In the genomic region with DNA sequence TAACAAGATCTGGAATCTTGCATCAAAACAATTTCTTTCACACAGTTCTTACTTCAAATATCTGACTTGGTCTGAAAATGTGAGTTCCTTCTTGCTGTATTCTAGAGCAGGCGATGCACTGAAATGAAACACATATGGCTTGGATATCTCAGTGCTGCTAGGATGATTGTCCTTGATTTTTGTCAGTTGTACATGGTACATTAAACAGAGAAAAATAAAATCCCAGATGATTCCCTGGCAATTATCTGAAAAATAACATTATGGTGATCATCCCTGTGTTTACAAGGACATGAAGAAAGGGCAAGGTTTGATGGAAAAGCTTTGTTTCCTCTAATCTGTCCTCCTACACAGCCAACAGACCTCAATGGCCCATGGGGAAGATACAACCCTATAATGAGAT, we compare ENCODE assay signal across 22 cellular contexts. TPM values are rescaled to one million over a fixed set of nuclear protein-coding genes. Genes with fewer than 3 reads are reported as not detected.
"Had no signal": no experiment of that assay in that cellular context is flagged by ENCODE, and none has a peak within 500 bp of the region (broad histone marks: within the 10 kb centered on the region; RNA-seq: fewer than 3 reads in every experiment).

No MANE protein-coding gene starts in this region.

- H3K9me3 ChIP-seq: SJSA1 had no signal

- H3K27me3 ChIP-seq: SJSA1 had no signal

- H3K4me2 ChIP-seq: KMS-11 had no signal

- ATAC-seq: HepG2, K562 had no signal

- H3K9ac ChIP-seq: KMS-11 had no signal

- H3K36me3 ChIP-seq: SJSA1 had no signal

- DNase-seq: Kasumi-1, MM.1S, NCI-H1092 treated with DMSO at 0.1 percent for 48 hours, NCI-H1436, NCI-H187, NCI-H2029, NCI-H2081 treated with DMSO at 0.1 percent for 48 hours, NCI-H2171, NCI-H226, NCI-H446, NCI-H510A, NCI-H524 treated with DMSO at 0.1 percent for 48 hours, NCI-H69, NCI-H774, Right ventricle myocardium superior, RPMI8226, SIG-M5 had no signal

- H3K27ac ChIP-seq: KMS-11, SJSA1, SK-N-MC had no signal

- H3K4me3 ChIP-seq: K562, SJSA1, SK-N-MC had no signal

RNA-seq across cellular contexts. Expression of a gene that starts 10.6 kb away (rescaled TPM):
- total RNA-seq: K562 had no signal
